In genomic region chr11:6927030-6927617, GRCh38 we compare ENCODE assay signal across 9 cellular contexts. TPM values are rescaled to one million over a fixed set of nuclear protein-coding genes. Genes with fewer than 3 reads are reported as not detected.
A peak's percentile ranks its signal among the peaks of the same experiment; 100 is the strongest.
DNase-seq lines count a peak whose midpoint lies in the region; ATAC-seq, FAIRE-seq and TF ChIP-seq lines count a peak whose summit lies in the region.
"Had no signal": no experiment of that assay in that cellular context is flagged by ENCODE, and none has a peak within 500 bp of the region (broad histone marks: within the 10 kb centered on the region; RNA-seq: fewer than 3 reads in every experiment).

No MANE protein-coding gene starts in this region.

- H3K4me1 ChIP-seq in lower lobe of right lung, result peaks cover 12% of the 10 kb centered on the region
- H3K4me1 ChIP-seq in aorta (ENCODE audit: control insufficient read depth in 1 of 2, insufficient read depth in 2 of 2, low read length in 2 of 2), result peaks cover 1 to 4% of the 10 kb centered on the region in 2 donors

- H3K4me1 Mint-ChIP-seq in activated naive CD8-positive, alpha-beta T cell treated with anti-CD3 and anti-CD28 coated beads, Interleukin-2, amount 50 U/mL, for 24 hours, result peaks cover 16% of the 10 kb centered on the region

- H3K27ac ChIP-seq in lower lobe of right lung, result no peak overlapping the region
- no peak overlapping the region for H3K27ac ChIP-seq in aorta (ENCODE audit: low read depth in 1 of 2, low read length in 2 of 2)

- peak overlapping the region; percentile 73 for H3K4me3 ChIP-seq in lower lobe of right lung
- H3K4me3 ChIP-seq in aorta (ENCODE audit: low read length in 2 of 2), result peak overlapping the region; percentile 6 to 65

- H3K27ac Mint-ChIP-seq in activated naive CD8-positive, alpha-beta T cell treated with anti-CD3 and anti-CD28 coated beads, Interleukin-2, amount 50 U/mL, for 24 hours, result no peak overlapping the region

- no peak for TF ChIP-seq CTCF in GM10248 (IDR thresholded peaks at IDR 0.05; ENCODE audit: control extremely low read depth, extremely low read depth, low read depth, missing control alignments)
- no peak for TF ChIP-seq CTCF in lower lobe of right lung (IDR thresholded peaks at IDR 0.05)

- intact Hi-C loops in lower lobe of right lung (cut with DNase I) (no loop called here), aorta (cut with DNase I) (no loop called here), left colon (cut with DNase I, micrococcal nuclease) (no loop called here)

- H3K36me3 ChIP-seq in lower lobe of right lung, result no peaks in the 10 kb centered on the region
- no peaks in the 10 kb centered on the region for H3K36me3 ChIP-seq in aorta (ENCODE audit: control insufficient read depth in 1 of 2, insufficient read depth in 2 of 2, low read length in 1 of 2)

- H3K27me3 Mint-ChIP-seq in activated naive CD8-positive, alpha-beta T cell treated with anti-CD3 and anti-CD28 coated beads, Interleukin-2, amount 50 U/mL, for 24 hours, result peaks cover 46% of the 10 kb centered on the region

- no peaks in the 10 kb centered on the region for H3K9me3 Mint-ChIP-seq in activated naive CD8-positive, alpha-beta T cell treated with anti-CD3 and anti-CD28 coated beads, Interleukin-2, amount 50 U/mL, for 24 hours

- H3K4me3 Mint-ChIP-seq in activated naive CD8-positive, alpha-beta T cell treated with anti-CD3 and anti-CD28 coated beads, Interleukin-2, amount 50 U/mL, for 24 hours, result peak overlapping the region; percentile 72

- peak; percentile 37 for ATAC-seq in GM21360 (IDR thresholded peaks at IDR 0.05; ENCODE audit: unreplicated experiment)
- ATAC-seq in HG03565 (IDR thresholded peaks at IDR 0.05; ENCODE audit: unreplicated experiment), result peak; percentile 54
- ATAC-seq in activated naive CD8-positive, alpha-beta T cell treated with anti-CD3 and anti-CD28 coated beads, Interleukin-2, amount 50 U/mL, for 24 hours, result peak; percentile 6
- ATAC-seq in lower lobe of right lung, result no peak
- no peak for ATAC-seq in aorta (ENCODE audit: low FRiP score)
- no peak for ATAC-seq in left colon

- peaks cover 3% of the 10 kb centered on the region for H3K36me3 Mint-ChIP-seq in activated naive CD8-positive, alpha-beta T cell treated with anti-CD3 and anti-CD28 coated beads, Interleukin-2, amount 50 U/mL, for 24 hours (ENCODE audit: low read depth)

- CTCF ChIA-PET in GM10248 (lab: Yijun Ruan, JAX), result interaction anchor here (1.1 to 2.5 kb wide), 4 partner anchors 27 to 172 kb away, joined by 3 to 7 read pairs (median 3); no protein-coding TSS in a partner anchor

- DNase-seq in GM10248 (ENCODE audit: extremely low spot score) (peak; percentile 43), lower lobe of right lung (no peak), aorta (no peak), left colon (no peak), RCC 7860 (ENCODE audit: low spot score) (no peak)
- no peak for DNase-seq in activated naive CD8-positive, alpha-beta T cell treated with anti-CD3 and anti-CD28 coated beads, Interleukin-2, amount 50 U/mL, for 24 hours

- POLR2A ChIA-PET in GM10248 (lab: Yijun Ruan, JAX), result no interaction called here

- H3K9me3 ChIP-seq in lower lobe of right lung (no peaks in the 10 kb centered on the region), aorta (ENCODE audit: control insufficient read depth, low read length) (no peaks in the 10 kb centered on the region)

- H3K27me3 ChIP-seq in lower lobe of right lung (ENCODE audit: low read depth), result no peaks in the 10 kb centered on the region
- H3K27me3 ChIP-seq in aorta (ENCODE audit: control insufficient read depth in 1 of 2, insufficient read depth in 2 of 2, low read length in 1 of 2), result no peaks in the 10 kb centered on the region

- no peak for FAIRE-seq in RCC 7860 (lab: Jason Lieb, UNC)

- WGBS in aorta, 2 donors, result 14 to 18% methylated on average over 11 of the region's 11 CpGs

RNA-seq across cellular contexts. Expression of gene ZNF215, which starts 0.9 kb away (rescaled TPM):
- total RNA-seq in lower lobe of right lung (2.3 TPM), aorta (1 to 10 TPM in 1 of 2 donors, under 1 TPM in 1; 0.93 to 2.0 TPM), left colon (1 to 10 TPM; 3.8 to 5.6 TPM)
- polyA plus RNA-seq in aorta, result under 1 TPM in 1 of 2 donors, not detected in 1; 0.61 TPM

RNA-seq across cellular contexts. Expression of gene OR2D3, which starts 6.3 kb away (rescaled TPM):
- total RNA-seq in lower lobe of right lung (not detected), aorta (not detected), left colon (not detected)
- not detected for polyA plus RNA-seq in aorta
- total RNA-seq: temporal lobe had no signal

RNA-seq across cellular contexts. Expression of gene OR2D2, which starts 34.8 kb away (rescaled TPM):
- total RNA-seq in lower lobe of right lung, result not detected
- total RNA-seq in aorta, result not detected
- polyA plus RNA-seq in aorta, result not detected
- total RNA-seq in left colon, result 1 to 10 TPM in 1 of 2 donors, under 1 TPM in 1; 0.22 to 1.0 TPM

RNA-seq across cellular contexts. Expression of gene OR10A4, which starts 50.7 kb away (rescaled TPM):
- not detected for total RNA-seq in lower lobe of right lung
- total RNA-seq in aorta, result not detected
- not detected for polyA plus RNA-seq in aorta
- not detected for total RNA-seq in left colon
- total RNA-seq: temporal lobe had no signal

Comparison
In these comparisons a context has a peak if more than half of its experiments do, and no peak if none do; other contexts are left out.
1. ATAC-seq: peak in GM21360 (single experiment), HG03565 (single experiment) and activated naive CD8-positive, alpha-beta T cell treated with anti-CD3 and anti-CD28 coated beads, Interleukin-2, amount 50 U/mL, for 24 hours (single experiment); none in lower lobe of right lung (0 of 2), aorta (single experiment) and left colon (single experiment).